22 cellular contexts compared by ENCODE assay signal in genomic region chr2:176317246-176318065, GRCh38. TPM values are rescaled to one million over a fixed set of nuclear protein-coding genes. Genes with fewer than 3 reads are reported as not detected.
A peak's percentile ranks its signal among the peaks of the same experiment; 100 is the strongest.
DNase-seq lines count a peak whose midpoint lies in the region; ATAC-seq and TF ChIP-seq lines count a peak whose summit lies in the region.
"Had no signal": no experiment of that assay in that cellular context is flagged by ENCODE, and none has a peak within 500 bp of the region (broad histone marks: within the 10 kb centered on the region; RNA-seq: fewer than 3 reads in every experiment).

No MANE protein-coding gene starts in this region.

- no peak overlapping the region for H3K4me3 Mint-ChIP-seq in WTC11
- H3K4me3 Mint-ChIP-seq in activated T-cell treated with anti-CD3 and anti-CD28 coated beads, Interleukin-2, amount 50 U/mL, for 4 hours: no peak overlapping the region
- H3K4me3 Mint-ChIP-seq: activated CD4-positive, alpha-beta T cell treated with anti-CD3 and anti-CD28 coated beads for 36 hours; activated CD8-positive, alpha-beta memory T cell treated with anti-CD3 and anti-CD28 coated beads, Interleukin-2, amount 10 ng/mL, durations not matched to agents 7 days and 5 days; activated naive CD8-positive, alpha-beta T cell treated with anti-CD3 and anti-CD28 coated beads for 36 hours; activated T-helper 17 cell treated with anti-CD3 and anti-CD28 coated beads, Interleukin-2, amount 50 U/mL, for 72 hours; B cell; stimulated activated naive B cell treated with anti-CD40 and anti-IgM and Interleukin-4, amounts not matched to agents 10 μg/mL and 1 μg/mL and 100 μg/mL, for 72 hours had no signal

- no peak overlapping the region for H3K27ac ChIP-seq in KMS-11
- H3K27ac ChIP-seq: RWPE1, testis, vagina had no signal

- H3K27me3 Mint-ChIP-seq in WTC11 (ENCODE audit: low read depth): no peaks in the 10 kb centered on the region
- H3K27me3 Mint-ChIP-seq in activated T-cell treated with anti-CD3 and anti-CD28 coated beads, Interleukin-2, amount 50 U/mL, for 4 hours (ENCODE audit: low read depth): no peaks in the 10 kb centered on the region
- H3K27me3 Mint-ChIP-seq: activated CD4-positive, alpha-beta T cell treated with anti-CD3 and anti-CD28 coated beads for 36 hours; activated CD8-positive, alpha-beta memory T cell treated with anti-CD3 and anti-CD28 coated beads, Interleukin-2, amount 10 ng/mL, durations not matched to agents 7 days and 5 days; activated naive CD8-positive, alpha-beta T cell treated with anti-CD3 and anti-CD28 coated beads for 36 hours; activated T-helper 17 cell treated with anti-CD3 and anti-CD28 coated beads, Interleukin-2, amount 50 U/mL, for 72 hours; B cell; stimulated activated naive B cell treated with anti-CD40 and anti-IgM and Interleukin-4, amounts not matched to agents 10 μg/mL and 1 μg/mL and 100 μg/mL, for 72 hours had no signal

- no peaks in the 10 kb centered on the region for H3K79me2 ChIP-seq in KMS-11 (ENCODE audit: insufficient read depth, low read depth)

- H4K20me1 ChIP-seq in KMS-11 (ENCODE audit: insufficient read depth): no peaks in the 10 kb centered on the region

- peaks cover 6% of the 10 kb centered on the region for H3K36me3 Mint-ChIP-seq in WTC11
- H3K36me3 Mint-ChIP-seq in activated T-cell treated with anti-CD3 and anti-CD28 coated beads, Interleukin-2, amount 50 U/mL, for 4 hours (ENCODE audit: insufficient read depth): peaks cover 19% of the 10 kb centered on the region

- TF ChIP-seq CTCF in KMS-11 (conservative IDR thresholded peaks at IDR 0.05; ENCODE audit: low read depth, low read length): no peak
- no peak for TF ChIP-seq CTCF in WTC11 (IDR thresholded peaks at IDR 0.05)

- no peaks in the 10 kb centered on the region for H3K9me3 Mint-ChIP-seq in WTC11
- H3K9me3 Mint-ChIP-seq in activated T-cell treated with anti-CD3 and anti-CD28 coated beads, Interleukin-2, amount 50 U/mL, for 4 hours: no peaks in the 10 kb centered on the region
- H3K9me3 Mint-ChIP-seq: activated naive CD8-positive, alpha-beta T cell treated with anti-CD3 and anti-CD28 coated beads for 36 hours; activated T-helper 17 cell treated with anti-CD3 and anti-CD28 coated beads, Interleukin-2, amount 50 U/mL, for 72 hours; stimulated activated naive B cell treated with anti-CD40 and anti-IgM and Interleukin-4, amounts not matched to agents 10 μg/mL and 1 μg/mL and 100 μg/mL, for 72 hours had no signal

- H3K4me1 Mint-ChIP-seq in WTC11: peaks cover 20% of the 10 kb centered on the region
- H3K4me1 Mint-ChIP-seq in activated T-cell treated with anti-CD3 and anti-CD28 coated beads, Interleukin-2, amount 50 U/mL, for 4 hours (ENCODE audit: low read depth): no peaks in the 10 kb centered on the region
- H3K4me1 Mint-ChIP-seq: activated T-helper 17 cell treated with anti-CD3 and anti-CD28 coated beads, Interleukin-2, amount 50 U/mL, for 72 hours; B cell; stimulated activated naive B cell treated with anti-CD40 and anti-IgM and Interleukin-4, amounts not matched to agents 10 μg/mL and 1 μg/mL and 100 μg/mL, for 72 hours had no signal

- ATAC-seq in WTC11: peak; percentile 30
- no peak for ATAC-seq in activated T-cell treated with anti-CD3 and anti-CD28 coated beads, Interleukin-2, amount 50 U/mL, for 4 hours
- ATAC-seq: activated CD4-positive, alpha-beta T cell treated with anti-CD3 and anti-CD28 coated beads for 36 hours; activated CD8-positive, alpha-beta memory T cell treated with anti-CD3 and anti-CD28 coated beads, Interleukin-2, amount 10 ng/mL, durations not matched to agents 7 days and 5 days; activated T-helper 17 cell treated with anti-CD3 and anti-CD28 coated beads, Interleukin-2, amount 50 U/mL, for 72 hours; stimulated activated naive B cell treated with anti-CD40 and anti-IgM and Interleukin-4, amounts not matched to agents 10 μg/mL and 1 μg/mL and 100 μg/mL, for 72 hours had no signal

- CTCF ChIA-PET in WTC11 (lab: Charles Lee): interaction anchor here (1.7 kb wide), 1 partner anchor 137 kb away, joined by 7 read pairs; no protein-coding TSS in a partner anchor

- no peaks in the 10 kb centered on the region for H3K36me3 ChIP-seq in KMS-11 (ENCODE audit: insufficient read depth)
- H3K36me3 ChIP-seq: vagina had no signal

- H2AFZ ChIP-seq in KMS-11 (ENCODE audit: low read depth): no peak overlapping the region

- peak overlapping the region; percentile 40 for H3K4me3 ChIP-seq in KMS-11 (IDR thresholded peaks at IDR 0.05; ENCODE audit: insufficient read depth, low read depth, low read length)
- H3K4me3 ChIP-seq: testis, vagina had no signal

- H3K9ac ChIP-seq in KMS-11: no peak overlapping the region

- peak; percentile 2 for DNase-seq in NCI-H146 (lab: John Stamatoyannopoulos, UW)
- no peak for DNase-seq in NCI-H146 treated with DMSO at 0.1 percent for 48 hours (lab: John Stamatoyannopoulos, UW; ENCODE audit: unreplicated experiment)
- no peak for DNase-seq in WTC11 (ENCODE audit: low spot score)
- peak; percentile 48 for DNase-seq in medulla oblongata (ENCODE audit: extremely low spot score)
- no peak for DNase-seq in activated T-cell treated with anti-CD3 and anti-CD28 coated beads, Interleukin-2, amount 50 U/mL, for 4 hours
- no peak for DNase-seq in midbrain (lab: John Stamatoyannopoulos, UW)
- no peak for DNase-seq in NCI-H1092 (lab: John Stamatoyannopoulos, UW)
- DNase-seq: 8988T; activated CD4-positive, alpha-beta T cell treated with anti-CD3 and anti-CD28 coated beads for 36 hours; activated CD8-positive, alpha-beta memory T cell treated with anti-CD3 and anti-CD28 coated beads, Interleukin-2, amount 10 ng/mL, durations not matched to agents 7 days and 5 days; activated naive CD8-positive, alpha-beta T cell treated with anti-CD3 and anti-CD28 coated beads for 36 hours; Caco-2; GOT3; NCI-H1105 treated with DMSO at 0.1 percent for 48 hours; NCI-H2227 treated with DMSO at 0.1 percent for 48 hours; stimulated activated naive B cell treated with anti-CD40 and anti-IgM and Interleukin-4, amounts not matched to agents 10 μg/mL and 1 μg/mL and 100 μg/mL, for 72 hours; testis had no signal

- peak overlapping the region; percentile 82 for H3K27ac Mint-ChIP-seq in WTC11
- H3K27ac Mint-ChIP-seq: activated CD4-positive, alpha-beta T cell treated with anti-CD3 and anti-CD28 coated beads for 36 hours; activated CD8-positive, alpha-beta memory T cell treated with anti-CD3 and anti-CD28 coated beads, Interleukin-2, amount 10 ng/mL, durations not matched to agents 7 days and 5 days; activated naive CD8-positive, alpha-beta T cell treated with anti-CD3 and anti-CD28 coated beads for 36 hours; activated T-helper 17 cell treated with anti-CD3 and anti-CD28 coated beads, Interleukin-2, amount 50 U/mL, for 72 hours; B cell; stimulated activated naive B cell treated with anti-CD40 and anti-IgM and Interleukin-4, amounts not matched to agents 10 μg/mL and 1 μg/mL and 100 μg/mL, for 72 hours had no signal

- POLR2A ChIA-PET in WTC11 (lab: Charles Lee): no interaction called here

- H3K4me1 ChIP-seq in KMS-11 (ENCODE audit: low read depth, poor library complexity, severe bottlenecking): peaks cover 35% of the 10 kb centered on the region
- H3K4me1 ChIP-seq: Caco-2, testis, vagina had no signal

- peak overlapping the region; percentile 48 for H3K4me2 ChIP-seq in KMS-11

- no peaks in the 10 kb centered on the region for H3K27me3 ChIP-seq in KMS-11 (ENCODE audit: insufficient read depth, low read depth)
- H3K27me3 ChIP-seq: testis, vagina had no signal

TF ChIP-seq in WTC11, 78 proteins besides CTCF, POLR2A, EP300 and RAD21 (continues in another document):
- TF ChIP-seq STAT6 (CRISPR knock-in tag; conservative IDR thresholded peaks at IDR 0.05; ENCODE audit: low read depth) (no peak), SMAD3 (CRISPR knock-in tag; IDR thresholded peaks at IDR 0.05; ENCODE audit: borderline replicate concordance) (no peak)

RNA-seq across cellular contexts. Expression of gene MTX2, which starts 48.2 kb away (rescaled TPM):
- 33.6 to 40.5 TPM (median 37.5 TPM) in 3 replicates for total RNA-seq in WTC11 (2021)
- 10 to 100 TPM; 29.9 to 35.1 (median 31.3) TPM for total RNA-seq in activated T-cell treated with anti-CD3 and anti-CD28 coated beads, Interleukin-2, amount 50 U/mL, for 4 hours

Comparison
In these comparisons a context has a peak if more than half of its experiments do, and no peak if none do; other contexts are left out.
1. DNase-seq: peak in NCI-H146 (single experiment) and medulla oblongata (single experiment); none in NCI-H146 treated with DMSO at 0.1 percent for 48 hours (single experiment), WTC11 (single experiment), activated T-cell treated with anti-CD3 and anti-CD28 coated beads, Interleukin-2, amount 50 U/mL, for 4 hours (single experiment), midbrain (single experiment) and NCI-H1092 (single experiment).